15 cellular contexts compared by ENCODE assay signal in genomic region chr1:209218986-209219385, GRCh38.
DNase-seq lines count a peak whose midpoint lies in the region; ATAC-seq and TF ChIP-seq lines count a peak whose summit lies in the region.
"Had no signal": no experiment of that assay in that cellular context is flagged by ENCODE, and none has a peak within 500 bp of the region (broad histone marks: within the 10 kb centered on the region; RNA-seq: fewer than 3 reads in every experiment).

No MANE protein-coding gene starts in this region.

- H3K79me2 ChIP-seq in SK-N-SH (ENCODE audit: insufficient read depth): no peaks in the 10 kb centered on the region

- TF ChIP-seq EP300 in SK-N-SH (IDR thresholded peaks at IDR 0.05; ENCODE audit: borderline replicate concordance in 1 of 2, low read depth in 1 of 2, low read length in 1 of 2): no peak

- POLR2A ChIA-PET in SK-N-SH (lab: Yijun Ruan, JAX): no interaction called here

- no peak overlapping the region for H2AFZ ChIP-seq in SK-N-SH (ENCODE audit: low read depth)
- H2AFZ ChIP-seq: GM23248 had no signal

- no peak for TF ChIP-seq RAD21 in SK-N-SH (IDR thresholded peaks at IDR 0.05; ENCODE audit: low read length)

- H3K9me3 ChIP-seq in SK-N-SH (no peaks in the 10 kb centered on the region), RWPE2 (ENCODE audit: severe bottlenecking) (no peaks in the 10 kb centered on the region)

- H3K4me3 ChIP-seq in SK-N-SH (ENCODE audit: low read depth in 2 of 2, low read length in 1 of 2): no peak overlapping the region
- no peak overlapping the region for H3K4me3 ChIP-seq in RWPE2 (ENCODE audit: severe bottlenecking)
- H3K4me3 ChIP-seq: GM23248 had no signal

- H3K4me2 ChIP-seq in SK-N-SH: no peak overlapping the region

- WGBS in SK-N-SH (ENCODE audit: low lambda C conversion rate): 65% methylated on average over 3 of the region's 3 CpGs

- H3F3A ChIP-seq in SK-N-SH (replicated peaks; ENCODE audit: insufficient read depth): no peaks in the 10 kb centered on the region

- H4K20me1 ChIP-seq in SK-N-SH (ENCODE audit: insufficient read depth): no peaks in the 10 kb centered on the region

- H3K4me1 ChIP-seq in SK-N-SH (ENCODE audit: control insufficient read depth in 1 of 2, insufficient read depth in 2 of 2, low read depth in 1 of 2, low read length in 1 of 2) (peaks cover 0 to 48% of the 10 kb centered on the region in 2 experiments; a peak in 2 of 4 replicates), RWPE2 (ENCODE audit: insufficient read depth, poor library complexity, severe bottlenecking) (no peaks in the 10 kb centered on the region), foreskin keratinocyte (peaks cover 19% of the 10 kb centered on the region)

- H3K9ac ChIP-seq in SK-N-SH: no peak overlapping the region
- H3K9ac ChIP-seq: GM23248 had no signal

- CTCF ChIA-PET in SK-N-SH (lab: Yijun Ruan, JAX): interaction anchor here (0.6 to 1.7 kb wide), 2 partner anchors 11 to 30 kb away, joined by 3 to 8 read pairs; no protein-coding TSS in a partner anchor

- H3K36me3 ChIP-seq in SK-N-SH (replicated peaks in 1 of 2; ENCODE audit: control insufficient read depth in 1 of 2, insufficient read depth in 2 of 2, low read length in 1 of 2) (no peaks in the 10 kb centered on the region), RWPE2 (ENCODE audit: low read depth) (no peaks in the 10 kb centered on the region)

- no peaks in the 10 kb centered on the region for H3K27me3 ChIP-seq in SK-N-SH (ENCODE audit: insufficient read depth)
- H3K27me3 ChIP-seq in RWPE2 (ENCODE audit: insufficient read depth, poor library complexity, severe bottlenecking): no peaks in the 10 kb centered on the region
- no peaks in the 10 kb centered on the region for H3K27me3 ChIP-seq in foreskin keratinocyte

- no peaks in the 10 kb centered on the region for H3K9me2 ChIP-seq in SK-N-SH

- ATAC-seq in SK-N-SH treated with all-trans-retinoic acid at 6 μM for 48 hours: peak; percentile 32; the same call in 2 of the 3 replicates
- peak; percentile 45; the same call in 1 of the 3 replicates for ATAC-seq in RWPE2 (ENCODE audit: low read depth)
- ATAC-seq in foreskin keratinocyte: peak; percentile 53
- ATAC-seq: CD8-positive, alpha-beta T cell; HCT116 had no signal

- H3K27ac ChIP-seq in SK-N-SH (ENCODE audit: low read depth in 2 of 2, low read length in 1 of 2) (peak overlapping the region in 1 of 2 experiments; percentile 98; a peak in 2 of 4 replicates), RWPE2 (ENCODE audit: poor library complexity, severe bottlenecking) (no peak overlapping the region), foreskin keratinocyte (no peak overlapping the region)
- H3K27ac ChIP-seq: 22Rv1, GM23248 had no signal

- TF ChIP-seq CTCF in SK-N-SH (IDR thresholded peaks at IDR 0.05) (no peak), RWPE2 (IDR thresholded peaks at IDR 0.05; ENCODE audit: poor library complexity, severe bottlenecking) (no peak), foreskin keratinocyte (conservative IDR thresholded peaks at IDR 0.05) (no peak)

- DNase-seq in SK-N-SH (no peak), RWPE2 (ENCODE audit: low spot score) (no peak), foreskin keratinocyte (peak in 1 of 2 donors; percentile 61), mesenteric fat pad (ENCODE audit: low spot score) (no peak), mucosa of gallbladder (ENCODE audit: low spot score) (no peak), NCI-H2107 treated with DMSO at 0.1 percent for 48 hours (lab: John Stamatoyannopoulos, UW; ENCODE audit: unreplicated experiment) (no peak), T1000 (lab: John Stamatoyannopoulos, UW) (no peak)
- DNase-seq: CD8-positive, alpha-beta T cell; COR-L47; DMS153; DMS79 treated with DMSO at 0.1 percent for 48 hours; GM23248 had no signal

TF ChIP-seq in SK-N-SH treated with all-trans-retinoic acid at 6 μM for 48 hours, 23 proteins besides CTCF, POLR2A, EP300 and RAD21:
- TF ChIP-seq PATZ1 (CRISPR knock-in tag; IDR thresholded peaks at IDR 0.05; ENCODE audit: borderline replicate concordance): no peak
TF ChIP-seq in SK-N-SH treated with all-trans-retinoic acid at 6 μM for 48 hours: peak in this region for 0.

TF ChIP-seq in SK-N-SH, 30 proteins besides CTCF, POLR2A, EP300 and RAD21:
- TF ChIP-seq RFX5 (IDR thresholded peaks at IDR 0.05; ENCODE audit: low read length): no peak
- TF ChIP-seq GATA2 (CRISPR knock-in tag; IDR thresholded peaks at IDR 0.05): no peak
- TF ChIP-seq NRF1 (IDR thresholded peaks at IDR 0.05; ENCODE audit: low read depth, low read length): no peak
- TF ChIP-seq REST (IDR thresholded peaks at IDR 0.05; ENCODE audit: low read depth, low read length): no peak
- TF ChIP-seq TEAD4 (IDR thresholded peaks at IDR 0.05; ENCODE audit: borderline replicate concordance, insufficient read depth): no peak
- TF ChIP-seq YY1 (IDR thresholded peaks at IDR 0.05; ENCODE audit: low read depth): no peak
- TF ChIP-seq GABPA (IDR thresholded peaks at IDR 0.05; ENCODE audit: low read depth): no peak
- no peak for TF ChIP-seq JUND (IDR thresholded peaks at IDR 0.05)
- TF ChIP-seq IRF3 (IDR thresholded peaks at IDR 0.05; ENCODE audit: low read depth, low read length): no peak
- no peak for TF ChIP-seq TCF12 (IDR thresholded peaks at IDR 0.05)
- TF ChIP-seq TAF1 (IDR thresholded peaks at IDR 0.05; ENCODE audit: borderline replicate concordance, low read depth, low read length): no peak
- no peak for TF ChIP-seq SMC3 (IDR thresholded peaks at IDR 0.05; ENCODE audit: low read depth, low read length)
- TF ChIP-seq NFIC (IDR thresholded peaks at IDR 0.05; ENCODE audit: borderline replicate concordance): no peak
- TF ChIP-seq ELF1 (IDR thresholded peaks at IDR 0.05): no peak
- no peak for TF ChIP-seq EZH2phosphoT487 (IDR thresholded peaks at IDR 0.05; ENCODE audit: borderline replicate concordance, low read depth)
- no peak for TF ChIP-seq FOSL2 (IDR thresholded peaks at IDR 0.05; ENCODE audit: borderline replicate concordance, low read depth)
- TF ChIP-seq RCOR1 (IDR thresholded peaks at IDR 0.05; ENCODE audit: low read length): no peak
- TF ChIP-seq MXI1 (IDR thresholded peaks at IDR 0.05; ENCODE audit: low read depth, low read length): no peak
- TF ChIP-seq USF2 (IDR thresholded peaks at IDR 0.05; ENCODE audit: borderline replicate concordance, low read depth, low read length): no peak
- TF ChIP-seq POLR2AphosphoS5 (IDR thresholded peaks at IDR 0.05; ENCODE audit: low read depth, low read length): no peak
